ENCODE assay signal across 22 cellular contexts in the genomic region with DNA sequence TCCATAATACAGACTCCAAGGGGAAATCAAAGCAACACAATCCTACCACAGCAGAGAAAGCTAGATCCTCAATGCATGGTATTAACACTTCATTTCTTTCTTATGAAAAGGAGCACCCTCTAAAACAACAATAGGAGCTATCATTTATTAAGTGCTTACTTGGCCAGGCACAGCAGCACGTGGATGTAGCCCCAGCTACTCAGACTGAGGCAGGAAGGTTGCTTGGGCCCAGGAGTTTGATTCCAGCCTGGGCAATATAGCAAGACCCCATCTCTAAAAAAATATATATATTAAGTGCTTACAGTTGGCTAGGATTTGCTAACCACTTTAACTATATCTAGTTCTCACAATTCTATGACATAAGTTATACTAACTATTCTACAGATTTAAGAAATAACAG.
"Had no signal": no experiment of that assay in that cellular context is flagged by ENCODE, and none has a peak within 500 bp of the region (broad histone marks: within the 10 kb centered on the region; RNA-seq: fewer than 3 reads in every experiment).

No MANE protein-coding gene starts in this region.

- DNase-seq: Karpas-422, KG1, MG63, NCI-H1092, NCI-H1105 treated with DMSO at 0.1 percent for 48 hours, NCI-H1417 treated with DMSO at 0.1 percent for 48 hours, NCI-H146, NCI-H1694 treated with DMSO at 0.1 percent for 48 hours, NCI-H2029, NCI-H2081 treated with DMSO at 0.1 percent for 48 hours, NCI-H2171, NCI-H226, NCI-H446, NCI-H510A, NCI-H524 treated with DMSO at 0.1 percent for 48 hours, NCI-H69, NCI-H774, PC-3, SHP77 treated with DMSO at 0.1 percent for 48 hours, SJCRH30 had no signal

- ATAC-seq: Panc1, PC-3, SK-N-SH treated with all-trans-retinoic acid at 6 μM for 48 hours had no signal

- H3K9me3 ChIP-seq: MG63, SJCRH30 had no signal
